9 cellular contexts compared by ENCODE assay signal in genomic region chr12:50174971-50175715, GRCh38. TPM values are rescaled to one million over a fixed set of nuclear protein-coding genes. Genes with fewer than 3 reads are reported as not detected.
DNase-seq lines count a peak whose midpoint lies in the region; ATAC-seq and TF ChIP-seq lines count a peak whose summit lies in the region.
"Had no signal": no experiment of that assay in that cellular context is flagged by ENCODE, and none has a peak within 500 bp of the region (broad histone marks: within the 10 kb centered on the region; RNA-seq: fewer than 3 reads in every experiment).

No MANE protein-coding gene starts in this region.

- TF ChIP-seq POLR2A in prostate gland (IDR thresholded peaks at IDR 0.05): no peak

- intact Hi-C loops in prostate gland (cut with DNase I): loop anchor here (5.0 kb wide), 1 partner anchor 38 kb away; no protein-coding TSS in a partner anchor

- H3K36me3 ChIP-seq in prostate gland: peaks cover 0 to 7% of the 10 kb centered on the region in 2 donors

- H3K9me3 Mint-ChIP-seq in T-helper 2 cell treated with Interferon-gamma antibody and Interleukin-4, amounts not matched to agents 5 μg/mL and 100 μg/mL, for 36 hours: no peaks in the 10 kb centered on the region
- H3K9me3 Mint-ChIP-seq: activated T-cell treated with anti-CD3 and anti-CD28 coated beads, Interleukin-2, amount 50 U/mL, for 4 hours had no signal

- H3K4me1 Mint-ChIP-seq in T-helper 2 cell treated with Interferon-gamma antibody and Interleukin-4, amounts not matched to agents 5 μg/mL and 100 μg/mL, for 36 hours (ENCODE audit: low read depth): peaks cover 6% of the 10 kb centered on the region

- DNase-seq in NCI-H510A treated with DMSO at 0.1 percent for 48 hours (lab: John Stamatoyannopoulos, UW): peak; percentile 55
- DNase-seq in NCI-H510A (lab: John Stamatoyannopoulos, UW): no peak
- peak; percentile 71 for DNase-seq in NAMALWA (ENCODE audit: low spot score)
- DNase-seq in T-helper 2 cell treated with Interferon-gamma antibody and Interleukin-4, amounts not matched to agents 5 μg/mL and 100 μg/mL, for 36 hours (ENCODE audit: low spot score): no peak
- DNase-seq in fibroblast of the aortic adventitia (ENCODE audit: low read depth): peak; percentile 94
- peak; percentile 33 for DNase-seq in prostate gland (ENCODE audit: low spot score)
- no peak for DNase-seq in KG1 (lab: John Stamatoyannopoulos, UW)
- DNase-seq: activated T-cell treated with anti-CD3 and anti-CD28 coated beads, Interleukin-2, amount 50 U/mL, for 4 hours had no signal

- no peak overlapping the region for H3K27ac ChIP-seq in prostate gland

- 67% methylated on average over 16 of the region's 16 CpGs for WGBS in prostate gland

- no peaks in the 10 kb centered on the region for H3K4me1 ChIP-seq in prostate gland (replicated peaks)

- peak overlapping the region; percentile 26 for H3K27ac Mint-ChIP-seq in T-helper 2 cell treated with Interferon-gamma antibody and Interleukin-4, amounts not matched to agents 5 μg/mL and 100 μg/mL, for 36 hours

- no peaks in the 10 kb centered on the region for H3K27me3 ChIP-seq in prostate gland (replicated peaks; ENCODE audit: insufficient read depth)

- no peak overlapping the region for H3K4me3 Mint-ChIP-seq in T-helper 2 cell treated with Interferon-gamma antibody and Interleukin-4, amounts not matched to agents 5 μg/mL and 100 μg/mL, for 36 hours
- H3K4me3 Mint-ChIP-seq: activated T-cell treated with anti-CD3 and anti-CD28 coated beads, Interleukin-2, amount 50 U/mL, for 4 hours had no signal

- peaks cover 27% of the 10 kb centered on the region for H3K36me3 Mint-ChIP-seq in T-helper 2 cell treated with Interferon-gamma antibody and Interleukin-4, amounts not matched to agents 5 μg/mL and 100 μg/mL, for 36 hours (ENCODE audit: low read depth)

- H3K27me3 Mint-ChIP-seq in T-helper 2 cell treated with Interferon-gamma antibody and Interleukin-4, amounts not matched to agents 5 μg/mL and 100 μg/mL, for 36 hours (ENCODE audit: low read depth): no peaks in the 10 kb centered on the region

- H3K9me3 ChIP-seq in prostate gland: no peaks in the 10 kb centered on the region

- TF ChIP-seq CTCF in fibroblast of the aortic adventitia (IDR thresholded peaks at IDR 0.05; ENCODE audit: insufficient read depth, low read length): peak; percentile 64
- TF ChIP-seq CTCF in prostate gland (IDR thresholded peaks at IDR 0.05): peak; percentile 50 to 86 (median 74)

- no peak overlapping the region for H3K4me3 ChIP-seq in fibroblast of the aortic adventitia (ENCODE audit: low read depth, low read length)
- no peak overlapping the region for H3K4me3 ChIP-seq in prostate gland

- no peak for ATAC-seq in GM21737 (IDR thresholded peaks at IDR 0.05; ENCODE audit: unreplicated experiment)

RNA-seq across cellular contexts. Expression of gene CERS5, which starts 8.0 kb away (rescaled TPM):
- 20.0 and 32.7 TPM in 2 replicates for total RNA-seq in fibroblast of the aortic adventitia (ENCODE audit: low replicate concordance)
- total RNA-seq in prostate gland: 10 to 100 TPM; 27.6 to 41.7 TPM

Comparison
In these comparisons a context has a peak if more than half of its experiments do, and no peak if none do; other contexts are left out.
1. DNase-seq: peak in NCI-H510A treated with DMSO at 0.1 percent for 48 hours (single experiment), NAMALWA (single experiment), fibroblast of the aortic adventitia (single experiment) and prostate gland (single experiment); none in NCI-H510A (single experiment), T-helper 2 cell treated with Interferon-gamma antibody and Interleukin-4, amounts not matched to agents 5 μg/mL and 100 μg/mL, for 36 hours (single experiment) and KG1 (single experiment).